1 cellular context compared by ENCODE assay signal in genomic region chr1:31593770-31594632, GRCh38.
TF ChIP-seq lines count a peak whose summit lies in the region.

No MANE protein-coding gene starts in this region.

TF ChIP-seq in K562, 482 proteins besides CTCF, POLR2A, EP300 and RAD21 (continued from another document and continues in another):
- TF ChIP-seq ZBTB26 (CRISPR knock-in tag; IDR thresholded peaks at IDR 0.05) (no peak), TAF15 (IDR thresholded peaks at IDR 0.05; ENCODE audit: low read depth, low read length) (no peak), HOXB6 (CRISPR knock-in tag; IDR thresholded peaks at IDR 0.05; ENCODE audit: borderline replicate concordance) (no peak), PHTF2 (CRISPR knock-in tag; IDR thresholded peaks at IDR 0.05) (no peak), ZKSCAN1 (IDR thresholded peaks at IDR 0.05; ENCODE audit: low read depth, low read length) (no peak), KHSRP (IDR thresholded peaks at IDR 0.05) (no peak), WHSC1 (IDR thresholded peaks at IDR 0.05; ENCODE audit: low read length) (no peak), PCBP2 (IDR thresholded peaks at IDR 0.05; ENCODE audit: low read depth, low read length, poor library complexity, severe bottlenecking) (no peak), ZNF76 (CRISPR knock-in tag; IDR thresholded peaks at IDR 0.05; ENCODE audit: borderline replicate concordance) (no peak), XRCC5 (IDR thresholded peaks at IDR 0.05; ENCODE audit: low read depth, low read length) (peak; percentile 48; the same call in 1 of the 2 replicates), HSF4 (CRISPR knock-in tag; IDR thresholded peaks at IDR 0.05; ENCODE audit: borderline replicate concordance) (no peak), PCBP1 (IDR thresholded peaks at IDR 0.05; ENCODE audit: low read depth, low read length, poor library complexity, severe bottlenecking) (no peak), ZNF583 (CRISPR knock-in tag; IDR thresholded peaks at IDR 0.05) (no peak), ZNF79 (CRISPR knock-in tag; IDR thresholded peaks at IDR 0.05; ENCODE audit: low read depth) (no peak), BRD9 (IDR thresholded peaks at IDR 0.05; ENCODE audit: low read depth, partially characterized antibody) (no peak), ARID3B (CRISPR knock-in tag; IDR thresholded peaks at IDR 0.05; ENCODE audit: borderline replicate concordance) (no peak), HNRNPLL (IDR thresholded peaks at IDR 0.05; ENCODE audit: low read depth, low read length, poor library complexity, severe bottlenecking) (no peak), NFE2 (IDR thresholded peaks at IDR 0.05; ENCODE audit: low read depth) (no peak), COPS2 (conservative IDR thresholded peaks at IDR 0.05) (no peak), SMARCA5 (IDR thresholded peaks at IDR 0.05) (no peak), ZNF766 (CRISPR knock-in tag; conservative IDR thresholded peaks at IDR 0.05) (no peak), RBM25 (IDR thresholded peaks at IDR 0.05; ENCODE audit: low read depth, low read length, severe bottlenecking) (no peak), RCOR1 (IDR thresholded peaks at IDR 0.05; ENCODE audit: borderline replicate concordance in 1 of 2, low read depth in 2 of 2, low read length in 2 of 2) (peak; percentile 45 to 83; a peak in 3 of 4 replicates), EZH2 (IDR thresholded peaks at IDR 0.05; ENCODE audit: borderline replicate concordance, low read depth, low read length) (no peak), ARID1B (IDR thresholded peaks at IDR 0.05) (no peak), ZKSCAN3 (CRISPR knock-in tag; IDR thresholded peaks at IDR 0.05) (no peak), MXI1 (IDR thresholded peaks at IDR 0.05; ENCODE audit: low read depth, low read length) (no peak), HBP1 (CRISPR knock-in tag; IDR thresholded peaks at IDR 0.05) (no peak), THRB (CRISPR knock-in tag; conservative IDR thresholded peaks at IDR 0.05) (no peak), GABPB2 (CRISPR knock-in tag; conservative IDR thresholded peaks at IDR 0.05) (no peak), MGA (IDR thresholded peaks at IDR 0.05) (no peak), JUN (IDR thresholded peaks at IDR 0.05; ENCODE audit: borderline replicate concordance, low read depth, low read length) (no peak), JUN (CRISPR knock-in tag; IDR thresholded peaks at IDR 0.05; ENCODE audit: borderline replicate concordance) (no peak)
- TF ChIP-seq, protein P1, sequence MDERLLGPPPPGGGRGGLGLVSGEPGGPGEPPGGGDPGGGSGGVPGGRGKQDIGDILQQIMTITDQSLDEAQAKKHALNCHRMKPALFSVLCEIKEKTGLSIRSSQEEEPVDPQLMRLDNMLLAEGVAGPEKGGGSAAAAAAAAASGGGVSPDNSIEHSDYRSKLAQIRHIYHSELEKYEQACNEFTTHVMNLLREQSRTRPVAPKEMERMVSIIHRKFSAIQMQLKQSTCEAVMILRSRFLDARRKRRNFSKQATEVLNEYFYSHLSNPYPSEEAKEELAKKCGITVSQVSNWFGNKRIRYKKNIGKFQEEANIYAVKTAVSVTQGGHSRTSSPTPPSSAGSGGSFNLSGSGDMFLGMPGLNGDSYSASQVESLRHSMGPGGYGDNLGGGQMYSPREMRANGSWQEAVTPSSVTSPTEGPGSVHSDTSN (CRISPR knock-in tag; IDR thresholded peaks at IDR 0.05; ENCODE audit: low read depth) = no peak
- TF ChIP-seq, protein P1 (tag; conservative IDR thresholded peaks at IDR 0.05; ENCODE audit: low read depth) = 0 out of 2 replicates have a peak, but pooled peaks have one; percentile 14
- TF ChIP-seq, protein P2, sequence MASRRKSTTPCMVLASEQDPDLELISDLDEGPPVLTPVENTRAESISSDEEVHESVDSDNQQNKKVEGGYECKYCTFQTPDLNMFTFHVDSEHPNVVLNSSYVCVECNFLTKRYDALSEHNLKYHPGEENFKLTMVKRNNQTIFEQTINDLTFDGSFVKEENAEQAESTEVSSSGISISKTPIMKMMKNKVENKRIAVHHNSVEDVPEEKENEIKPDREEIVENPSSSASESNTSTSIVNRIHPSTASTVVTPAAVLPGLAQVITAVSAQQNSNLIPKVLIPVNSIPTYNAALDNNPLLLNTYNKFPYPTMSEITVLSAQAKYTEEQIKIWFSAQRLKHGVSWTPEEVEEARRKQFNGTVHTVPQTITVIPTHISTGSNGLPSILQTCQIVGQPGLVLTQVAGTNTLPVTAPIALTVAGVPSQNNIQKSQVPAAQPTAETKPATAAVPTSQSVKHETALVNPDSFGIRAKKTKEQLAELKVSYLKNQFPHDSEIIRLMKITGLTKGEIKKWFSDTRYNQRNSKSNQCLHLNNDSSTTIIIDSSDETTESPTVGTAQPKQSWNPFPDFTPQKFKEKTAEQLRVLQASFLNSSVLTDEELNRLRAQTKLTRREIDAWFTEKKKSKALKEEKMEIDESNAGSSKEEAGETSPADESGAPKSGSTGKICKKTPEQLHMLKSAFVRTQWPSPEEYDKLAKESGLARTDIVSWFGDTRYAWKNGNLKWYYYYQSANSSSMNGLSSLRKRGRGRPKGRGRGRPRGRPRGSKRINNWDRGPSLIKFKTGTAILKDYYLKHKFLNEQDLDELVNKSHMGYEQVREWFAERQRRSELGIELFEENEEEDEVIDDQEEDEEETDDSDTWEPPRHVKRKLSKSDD (conservative IDR thresholded peaks at IDR 0.05; ENCODE audit: low read length) = no peak
- TF ChIP-seq, protein P3, sequence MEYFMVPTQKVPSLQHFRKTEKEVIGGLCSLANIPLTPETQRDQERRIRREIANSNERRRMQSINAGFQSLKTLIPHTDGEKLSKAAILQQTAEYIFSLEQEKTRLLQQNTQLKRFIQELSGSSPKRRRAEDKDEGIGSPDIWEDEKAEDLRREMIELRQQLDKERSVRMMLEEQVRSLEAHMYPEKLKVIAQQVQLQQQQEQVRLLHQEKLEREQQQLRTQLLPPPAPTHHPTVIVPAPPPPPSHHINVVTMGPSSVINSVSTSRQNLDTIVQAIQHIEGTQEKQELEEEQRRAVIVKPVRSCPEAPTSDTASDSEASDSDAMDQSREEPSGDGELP (CRISPR knock-in tag; IDR thresholded peaks at IDR 0.05; ENCODE audit: borderline replicate concordance) = peak; percentile 16; the same call in 1 of the 2 replicates
